In genomic region chr10:110918269-110918632, GRCh38 we compare ENCODE assay signal across 8 cellular contexts. TPM values are rescaled to one million over a fixed set of nuclear protein-coding genes. Genes with fewer than 3 reads are reported as not detected.
DNase-seq lines count a peak whose midpoint lies in the region; ATAC-seq and TF ChIP-seq lines count a peak whose summit lies in the region.

No MANE protein-coding gene starts in this region.

- no peaks in the 10 kb centered on the region for H3K79me1 ChIP-seq in H9 (ENCODE audit: insufficient read depth, low read depth, low read length, poor library complexity, severe bottlenecking)

- peaks cover 0 to 6% (median 2%) of the 10 kb centered on the region in 3 experiments; a peak in 3 of 7 replicates for H3K36me3 Mint-ChIP-seq in H9 (ENCODE audit: insufficient read depth in 1 of 3, low read depth in 3 of 3)

- no peak overlapping the region for H3K23ac ChIP-seq in H9 (ENCODE audit: insufficient read length, low read depth, low read length)

- POLR2A ChIA-PET in A673 (lab: Charles Lee; ENCODE audit: low non-redundant PET): interaction anchor here (0.7 to 1.1 kb wide), 2 partner anchors 80 to 159 kb away, joined by 4 read pairs; no protein-coding TSS in a partner anchor

- no peak overlapping the region for H4K8ac ChIP-seq in H9 (replicated peaks; ENCODE audit: insufficient read length, low read depth, low read length)

- no peak overlapping the region for H2BK120ac ChIP-seq in H9 (ENCODE audit: low read depth, low read length, poor library complexity, severe bottlenecking)

- BruUV-seq in A673 (replicated peaks; lab: Mats Ljungman, UMichigan): no TSS peak

- H3K27ac ChIP-seq in A673 (ENCODE audit: low read depth, low read length, poor library complexity, severe bottlenecking) (peak overlapping the region; percentile 94), H9 (ENCODE audit: insufficient read length, low read depth, low read length) (no peak overlapping the region), RWPE2 (ENCODE audit: poor library complexity, severe bottlenecking) (peak overlapping the region; percentile 80), brain microvascular endothelial cell (peak overlapping the region; percentile 98), iPS-20b (ENCODE audit: low read length) (peak overlapping the region; percentile 81), spleen (peak overlapping the region; percentile 96 to 100 (median 97))

- H3K9me3 ChIP-seq in A673 (ENCODE audit: low read depth, low read length, poor library complexity, severe bottlenecking) (no peaks in the 10 kb centered on the region), H9 (ENCODE audit: control insufficient read depth, low read depth, low read length) (no peaks in the 10 kb centered on the region), RWPE2 (ENCODE audit: severe bottlenecking) (no peaks in the 10 kb centered on the region), iPS-20b (ENCODE audit: insufficient read depth, low read depth, low read length) (no peaks in the 10 kb centered on the region), spleen (no peaks in the 10 kb centered on the region)

- H3K36me3 ChIP-seq in A673 (ENCODE audit: insufficient read depth, low read length, poor library complexity, severe bottlenecking) (no peaks in the 10 kb centered on the region), RWPE2 (ENCODE audit: low read depth) (0 out of 2 replicates have a peak, but pooled peaks cover 5% of the 10 kb centered on the region), brain microvascular endothelial cell (replicated peaks) (no peaks in the 10 kb centered on the region), iPS-20b (ENCODE audit: insufficient read depth, low read depth, low read length) (peaks cover 2% of the 10 kb centered on the region; the same call in 1 of the 2 replicates), spleen (peaks cover 0 to 15% (median 0%) of the 10 kb centered on the region in 6 donors)

- no peak overlapping the region for H2BK15ac ChIP-seq in H9 (ENCODE audit: low read depth, low read length)

- no peak overlapping the region for H2BK5ac ChIP-seq in H9 (ENCODE audit: insufficient read length, low read length)

- no CpG with 5 or more reads among the region's 13 CpGs for WGBS in H9 (ENCODE audit: extremely low coverage, insufficient read length, low lambda C conversion rate)
- WGBS in spleen, 5 donors: 1 to 3% (median 1%) methylated on average over 10 to 13 of the region's 13 CpGs

- TF ChIP-seq CTCF in A673 (conservative IDR thresholded peaks at IDR 0.05; ENCODE audit: low read depth, low read length): no peak
- peak; percentile 15; the same call in 1 of the 3 replicates for TF ChIP-seq CTCF in H9 (conservative IDR thresholded peaks at IDR 0.05)
- TF ChIP-seq CTCF in RWPE2 (IDR thresholded peaks at IDR 0.05; ENCODE audit: poor library complexity, severe bottlenecking): peak; percentile 9
- peak; percentile 5 for TF ChIP-seq CTCF in brain microvascular endothelial cell (IDR thresholded peaks at IDR 0.05; ENCODE audit: low read depth, low read length, missing control alignments)
- peak in 2 of 11 experiments; percentile 4 to 29 for TF ChIP-seq CTCF in spleen (IDR thresholded peaks at IDR 0.05 in 8 of 11, conservative IDR thresholded peaks at IDR 0.05 in 3 of 11)

- H3K4me1 ChIP-seq in A673 (ENCODE audit: insufficient read depth, low read length, poor library complexity, severe bottlenecking) (peaks cover 39% of the 10 kb centered on the region), H9 (ENCODE audit: insufficient read depth, low read length) (peaks cover 4% of the 10 kb centered on the region; the same call in 1 of the 2 replicates), RWPE2 (ENCODE audit: insufficient read depth, poor library complexity, severe bottlenecking) (peaks cover 22% of the 10 kb centered on the region), iPS-20b (ENCODE audit: insufficient read depth, low read length) (peaks cover 19% of the 10 kb centered on the region), spleen (peaks cover 13 to 72% (median 43%) of the 10 kb centered on the region in 6 donors)

- H3K18ac ChIP-seq in H9 (ENCODE audit: insufficient read length, low read depth, low read length): no peak overlapping the region

- H3K4me3 ChIP-seq in A673 (ENCODE audit: low read depth, low read length, poor library complexity, severe bottlenecking): peak overlapping the region; percentile 64
- peak overlapping the region; percentile 82 for H3K4me3 ChIP-seq in RWPE2 (ENCODE audit: severe bottlenecking)
- H3K4me3 ChIP-seq in brain microvascular endothelial cell (ENCODE audit: low read depth, low read length): peak overlapping the region; percentile 83
- peak overlapping the region; percentile 90 for H3K4me3 ChIP-seq in iPS-20b (ENCODE audit: low read length)
- H3K4me3 ChIP-seq in spleen: peak overlapping the region; percentile 62 to 93 (median 76)

- in situ Hi-C loops in brain microvascular endothelial cell (cut with HindIII; ENCODE audit: low pct_ligation_motif_present, low sequenced_read_pairs): no loop called here

- CTCF ChIA-PET in A673 (lab: Charles Lee): interaction anchor here (1.0 kb wide), 1 partner anchor 24 kb away, joined by 3 read pairs; no protein-coding TSS in a partner anchor

- peak overlapping the region; percentile 96 to 98 for H3K4me3 Mint-ChIP-seq in H9

- H3K56ac ChIP-seq in H9 (ENCODE audit: insufficient read length, low read depth, low read length): no peak overlapping the region

- H3K9me3 Mint-ChIP-seq in H9: no peaks in the 10 kb centered on the region; a peak in 1 of 5 replicates

- intact Hi-C loops in A673 (cut with micrococcal nuclease; ENCODE audit: unreplicated experiment): loop anchor here (5.0 to 10.0 kb wide), 2 partner anchors 46 to 613 kb away; partner anchors contain the start of genes PDCD4 and SMNDC1
- intact Hi-C loops in spleen (cut with DNase I; ENCODE audit: low total_unique reads): no loop called here

- no peak for ATAC-seq in RWPE2 (ENCODE audit: low read depth)

- H3K27me3 Mint-ChIP-seq in H9 (ENCODE audit: low read depth): no peaks in the 10 kb centered on the region

- H3T11ph ChIP-seq in H9 (ENCODE audit: low read length): no peak overlapping the region

- peak; percentile 95 for DNase-seq in A673 (ENCODE audit: low spot score)
- DNase-seq in H9: peak; percentile 96
- DNase-seq in RWPE2 (ENCODE audit: low spot score): peak; percentile 96
- peak; percentile 94 for DNase-seq in brain microvascular endothelial cell
- no peak for DNase-seq in spleen
- DNase-seq in UCSD-AML1 (lab: John Stamatoyannopoulos, UW; ENCODE audit: unreplicated experiment): no peak
- no peak for DNase-seq in kidney glomerular epithelial cell (lab: John Stamatoyannopoulos, UW)

- peak overlapping the region; percentile 65 for H3K9ac ChIP-seq in H9 (ENCODE audit: extremely low read depth, insufficient read length, low read length)
- H3K9ac ChIP-seq in iPS-20b (ENCODE audit: low read depth, low read length): peak overlapping the region; percentile 94; the same call in 1 of the 2 replicates

- peak overlapping the region; percentile 66 for H2AFZ ChIP-seq in H9 (ENCODE audit: low read length)

- no peak overlapping the region for H3K14ac ChIP-seq in H9 (ENCODE audit: insufficient read depth, low read length)

- H3K4ac ChIP-seq in H9 (ENCODE audit: low read depth, low read length): no peak overlapping the region

- H3K27ac Mint-ChIP-seq in H9: peak overlapping the region; percentile 92 to 95 (median 93)

- H4K5ac ChIP-seq in H9 (ENCODE audit: insufficient read length, low read depth, low read length): no peak overlapping the region

- H2BK20ac ChIP-seq in H9 (ENCODE audit: low read depth, low read length, poor library complexity, severe bottlenecking): no peak overlapping the region

- TF ChIP-seq POLR2A in spleen (IDR thresholded peaks at IDR 0.05): no peak

- H2AK5ac ChIP-seq in H9 (ENCODE audit: insufficient read length, low read length): no peak overlapping the region

- H3K79me2 ChIP-seq in H9 (ENCODE audit: insufficient read depth, low read length): peaks cover 5% of the 10 kb centered on the region; the same call in 1 of the 2 replicates

- no peak overlapping the region for H2BK12ac ChIP-seq in H9 (ENCODE audit: insufficient read length, low read depth, low read length)

- peak overlapping the region; percentile 85 for H3K4me2 ChIP-seq in H9 (ENCODE audit: insufficient read depth, insufficient read length, low read length)

- H3K27me3 ChIP-seq in A673 (replicated peaks; ENCODE audit: insufficient read depth, low read depth, low read length, poor library complexity) (no peaks in the 10 kb centered on the region), H9 (ENCODE audit: insufficient read depth, low read length) (no peaks in the 10 kb centered on the region), RWPE2 (ENCODE audit: insufficient read depth, poor library complexity, severe bottlenecking) (no peaks in the 10 kb centered on the region), brain microvascular endothelial cell (replicated peaks) (no peaks in the 10 kb centered on the region), iPS-20b (ENCODE audit: insufficient read depth, low read length) (no peaks in the 10 kb centered on the region), spleen (replicated peaks in 1 of 7) (no peaks in the 10 kb centered on the region)

- no peaks in the 10 kb centered on the region for H4K20me1 ChIP-seq in H9 (ENCODE audit: control insufficient read depth, insufficient read depth, insufficient read length)

- H4K91ac ChIP-seq in H9 (ENCODE audit: insufficient read length, low read depth, low read length): no peak overlapping the region

- H3K4me1 Mint-ChIP-seq in H9: peaks cover 24 to 28% of the 10 kb centered on the region in 2 experiments

- no peaks in the 10 kb centered on the region for H3K23me2 ChIP-seq in H9 (ENCODE audit: insufficient read length, low read depth, low read length, poor library complexity, severe bottlenecking)

RNA-seq across cellular contexts. Expression of gene BBIP1, which starts 0.7 kb away (rescaled TPM):
- 32.9 and 33.9 TPM in 2 replicates for total RNA-seq in A673 (2021)
- 18.8 and 22.3 TPM in 2 replicates for total RNA-seq in H9 (2021)
- total RNA-seq in spleen: 10 to 100 TPM; 20.7 to 40.0 (median 34.4) TPM
- 10 to 100 TPM; 22.3 to 27.5 (median 22.5) TPM for polyA plus RNA-seq in spleen

RNA-seq across cellular contexts. Expression of gene SHOC2, which starts 1.2 kb away (rescaled TPM):
- 37.6 and 40.0 TPM in 2 replicates for total RNA-seq in A673 (2021)
- 23.5 and 23.7 TPM in 2 replicates for total RNA-seq in H9 (2021)
- total RNA-seq in spleen: 10 to 100 TPM; 60.6 to 80.4 (median 72.2) TPM
- 10 to 100 TPM; 17.6 to 24.5 (median 20.5) TPM for polyA plus RNA-seq in spleen

RNA-seq across cellular contexts. Expression of gene PDCD4, which starts 46.5 kb away (rescaled TPM):
- total RNA-seq in A673 (2021) (17.3 and 23.7 TPM in 2 replicates), H9 (2021) (22.6 and 29.3 TPM in 2 replicates), spleen (100 to 1,000 TPM; 128 to 201 (median 146) TPM)
- polyA plus RNA-seq in spleen: 100 to 1,000 TPM; 121 to 204 (median 176) TPM

Comparison
In these comparisons a context has a peak if more than half of its experiments do, and no peak if none do; other contexts are left out.
1. DNase-seq: peak in A673 (single experiment), H9 (single experiment), RWPE2 (single experiment) and brain microvascular endothelial cell (single experiment); none in spleen (single experiment), UCSD-AML1 (single experiment) and kidney glomerular epithelial cell (single experiment).
2. Peak in every context shown above with its lines, with median percentiles within 50 percentile points of each other: H3K4me3 ChIP-seq.